ENCODE assay signal across 12 cellular contexts in genomic region chr16:67928147-67928546, GRCh38. TPM values are rescaled to one million over a fixed set of nuclear protein-coding genes. Genes with fewer than 3 reads are reported as not detected.
DNase-seq lines count a peak whose midpoint lies in the region; ATAC-seq and TF ChIP-seq lines count a peak whose summit lies in the region.
"Had no signal": no experiment of that assay in that cellular context is flagged by ENCODE, and none has a peak within 500 bp of the region (broad histone marks: within the 10 kb centered on the region; RNA-seq: fewer than 3 reads in every experiment).

No MANE protein-coding gene starts in this region.

- H3K9ac ChIP-seq in NT2/D1 (ENCODE audit: insufficient read length, low read depth) (peak overlapping the region; percentile 32), endodermal cell (ENCODE audit: extremely low read depth, low read length, poor library complexity, severe bottlenecking) (no peak overlapping the region)

- H3K36me3 ChIP-seq in NT2/D1 (ENCODE audit: insufficient read depth, insufficient read length, low read length) (peaks cover 75% of the 10 kb centered on the region), endodermal cell (ENCODE audit: control insufficient read depth, insufficient read depth, low read length) (peaks cover 15% of the 10 kb centered on the region), spleen (peaks cover 0 to 96% (median 46%) of the 10 kb centered on the region in 6 donors)

- no peaks in the 10 kb centered on the region for H3K27me3 Mint-ChIP-seq in activated CD8-positive, alpha-beta memory T cell treated with anti-CD3 and anti-CD28 coated beads, Interleukin-2, amount 10 ng/mL, durations not matched to agents 7 days and 5 days
- no peaks in the 10 kb centered on the region for H3K27me3 Mint-ChIP-seq in endodermal cell (ENCODE audit: insufficient read depth)
- H3K27me3 Mint-ChIP-seq: activated B cell treated with CpG ODN at 0.5 μM for 24 hours had no signal

- H3K4me1 ChIP-seq in NT2/D1 (ENCODE audit: insufficient read depth, insufficient read length) (peaks cover 21% of the 10 kb centered on the region), endodermal cell (ENCODE audit: control insufficient read depth, insufficient read depth, low read length) (no peaks in the 10 kb centered on the region), spleen (peaks cover 8 to 54% (median 26%) of the 10 kb centered on the region in 6 donors)

- no peak for ATAC-seq in activated CD8-positive, alpha-beta memory T cell treated with anti-CD3 and anti-CD28 coated beads, Interleukin-2, amount 10 ng/mL, durations not matched to agents 7 days and 5 days

- TF ChIP-seq CTCF in endodermal cell (conservative IDR thresholded peaks at IDR 0.05) (no peak), spleen (IDR thresholded peaks at IDR 0.05 in 8 of 11, conservative IDR thresholded peaks at IDR 0.05 in 3 of 11) (no peak), GM13976 (IDR thresholded peaks at IDR 0.05; ENCODE audit: borderline replicate concordance, control extremely low read depth, extremely low read depth, insufficient read depth, missing control alignments) (no peak)

- in situ Hi-C loops in GM13976 (cut with MboI; ENCODE audit: low sequenced_read_pairs, unreplicated experiment), result loop anchor here (10.0 kb wide), 1 partner anchor 253 kb away; no protein-coding TSS in a partner anchor

- H3K4me3 ChIP-seq in NT2/D1 (ENCODE audit: insufficient read length, low read depth) (no peak overlapping the region), endodermal cell (ENCODE audit: low read length) (no peak overlapping the region), spleen (no peak overlapping the region)
- H3K4me3 ChIP-seq: suprapubic skin had no signal

- H3K9me3 Mint-ChIP-seq in activated CD8-positive, alpha-beta memory T cell treated with anti-CD3 and anti-CD28 coated beads, Interleukin-2, amount 10 ng/mL, durations not matched to agents 7 days and 5 days (ENCODE audit: low read depth), result no peaks in the 10 kb centered on the region
- no peaks in the 10 kb centered on the region for H3K9me3 Mint-ChIP-seq in endodermal cell
- H3K9me3 Mint-ChIP-seq: activated B cell treated with CpG ODN at 0.5 μM for 24 hours, mesothelial cell of epicardium had no signal

- intact Hi-C loops in spleen (cut with DNase I; ENCODE audit: low total_unique reads), result loop anchor here (10.0 kb wide), 1 partner anchor 253 kb away; no protein-coding TSS in a partner anchor

- H3K27ac Mint-ChIP-seq in activated CD8-positive, alpha-beta memory T cell treated with anti-CD3 and anti-CD28 coated beads, Interleukin-2, amount 10 ng/mL, durations not matched to agents 7 days and 5 days, result peak overlapping the region; percentile 6
- peak overlapping the region; percentile 42 for H3K27ac Mint-ChIP-seq in endodermal cell
- H3K27ac Mint-ChIP-seq: activated B cell treated with CpG ODN at 0.5 μM for 24 hours, mesothelial cell of epicardium had no signal

- no peak for TF ChIP-seq POLR2A in spleen (IDR thresholded peaks at IDR 0.05)

- no peak overlapping the region for H3K4me3 Mint-ChIP-seq in activated CD8-positive, alpha-beta memory T cell treated with anti-CD3 and anti-CD28 coated beads, Interleukin-2, amount 10 ng/mL, durations not matched to agents 7 days and 5 days
- no peak overlapping the region for H3K4me3 Mint-ChIP-seq in endodermal cell
- H3K4me3 Mint-ChIP-seq: activated B cell treated with CpG ODN at 0.5 μM for 24 hours, mesothelial cell of epicardium had no signal

- no peaks in the 10 kb centered on the region for H3K36me3 Mint-ChIP-seq in activated CD8-positive, alpha-beta memory T cell treated with anti-CD3 and anti-CD28 coated beads, Interleukin-2, amount 10 ng/mL, durations not matched to agents 7 days and 5 days
- peaks cover 21% of the 10 kb centered on the region for H3K36me3 Mint-ChIP-seq in endodermal cell (ENCODE audit: low read depth)

- no peak overlapping the region for H3K27ac ChIP-seq in endodermal cell (ENCODE audit: low read depth, low read length)
- H3K27ac ChIP-seq in spleen, result peak overlapping the region in 1 of 8 donors; percentile 27
- H3K27ac ChIP-seq: suprapubic skin had no signal

- no peaks in the 10 kb centered on the region for H3K9me3 ChIP-seq in NT2/D1 (ENCODE audit: insufficient read depth, low read length)
- H3K9me3 ChIP-seq in endodermal cell (ENCODE audit: control insufficient read depth, low read length), result no peaks in the 10 kb centered on the region
- H3K9me3 ChIP-seq in spleen, result no peaks in the 10 kb centered on the region
- H3K9me3 ChIP-seq: suprapubic skin had no signal

- H3K4me1 Mint-ChIP-seq in activated CD8-positive, alpha-beta memory T cell treated with anti-CD3 and anti-CD28 coated beads, Interleukin-2, amount 10 ng/mL, durations not matched to agents 7 days and 5 days, result no peaks in the 10 kb centered on the region
- H3K4me1 Mint-ChIP-seq in endodermal cell, result peaks cover 12% of the 10 kb centered on the region
- H3K4me1 Mint-ChIP-seq: mesothelial cell of epicardium had no signal

- DNase-seq in activated CD8-positive, alpha-beta memory T cell treated with anti-CD3 and anti-CD28 coated beads, Interleukin-2, amount 10 ng/mL, durations not matched to agents 7 days and 5 days, result no peak
- DNase-seq in activated CD8-positive, alpha-beta memory T cell treated with anti-CD3 and anti-CD28 coated beads, Interleukin-2, amount 50 U/mL, for 4 hours, result no peak
- DNase-seq in NT2/D1 (ENCODE audit: low read depth, low spot score) (no peak), endodermal cell (no peak), spleen (peak; percentile 72), GM13976 (ENCODE audit: low spot score) (no peak), NOMO-1 treated with DMSO at 0.1 percent for 48 hours (lab: John Stamatoyannopoulos, UW; ENCODE audit: unreplicated experiment) (no peak), NCI-H2107 (lab: John Stamatoyannopoulos, UW) (no peak)
- DNase-seq: activated gamma-delta T cell had no signal

- H3K27me3 ChIP-seq in NT2/D1 (ENCODE audit: insufficient read depth, insufficient read length), result no peaks in the 10 kb centered on the region
- no peaks in the 10 kb centered on the region for H3K27me3 ChIP-seq in endodermal cell (ENCODE audit: control insufficient read depth, insufficient read depth, low read length, poor library complexity, severe bottlenecking)
- H3K27me3 ChIP-seq in spleen (replicated peaks in 1 of 7), result no peaks in the 10 kb centered on the region
- H3K27me3 ChIP-seq: suprapubic skin had no signal

- WGBS in endodermal cell (ENCODE audit: insufficient coverage in 1 of 2, insufficient read length in 1 of 2), 2 experiments, result 87 to 88% methylated on average over 3 to 7 of the region's 7 CpGs
- WGBS in spleen, 5 donors, result 84 to 90% (median 87%) methylated on average over 5 to 7 of the region's 7 CpGs

- CTCF ChIA-PET in activated CD8-positive, alpha-beta memory T cell treated with anti-CD3 and anti-CD28 coated beads, Interleukin-2, amount 10 ng/mL, durations not matched to agents 7 days and 5 days (lab: Charles Lee), result interaction anchor here (0.6 to 5.2 kb wide), 25 partner anchors 9 to 407 kb away, joined by 3 to 53 read pairs (median 4); partner anchors contain the start of genes PSKH1 and PSMB10

RNA-seq across cellular contexts. Expression of gene CTRL, which starts 3.5 kb away (rescaled TPM):
- 1 to 10 TPM; 5.0 to 6.7 TPM for total RNA-seq in activated CD8-positive, alpha-beta memory T cell treated with anti-CD3 and anti-CD28 coated beads, Interleukin-2, amount 10 ng/mL, durations not matched to agents 7 days and 5 days
- total RNA-seq in endodermal cell (1 to 10 TPM in 1 of 2 donors, under 1 TPM in 1; 0.66 to 2.3 TPM), spleen (1 to 10 TPM; 2.0 to 8.5 (median 4.6) TPM)
- 1.6 TPM for polyA plus RNA-seq in endodermal cell (2013, experiment 1 of 2)
- 1.1 TPM for polyA plus RNA-seq in endodermal cell (2013, experiment 2 of 2)
- 10 to 100 TPM in 1 of 3 donors, 1 to 10 TPM in 2; 2.7 to 10.3 (median 4.8) TPM for polyA plus RNA-seq in spleen

RNA-seq across cellular contexts. Expression of gene PSMB10, which starts 8.5 kb away (rescaled TPM):
- 100 to 1,000 TPM; 250 to 296 TPM for total RNA-seq in activated CD8-positive, alpha-beta memory T cell treated with anti-CD3 and anti-CD28 coated beads, Interleukin-2, amount 10 ng/mL, durations not matched to agents 7 days and 5 days
- total RNA-seq in endodermal cell (10 to 100 TPM; 15.5 to 16.5 TPM), spleen (100 to 1,000 TPM in 6 of 7 donors, 10 to 100 TPM in 1; 80.3 to 152 (median 128) TPM)
- polyA plus RNA-seq in endodermal cell (2013, experiment 1 of 2), result 15.1 TPM
- polyA plus RNA-seq in endodermal cell (2013, experiment 2 of 2), result 16.7 TPM
- polyA plus RNA-seq in spleen, result 100 to 1,000 TPM; 207 to 236 (median 236) TPM

RNA-seq across cellular contexts. Expression of gene LCAT, which starts 15.8 kb away (rescaled TPM):
- 10 to 100 TPM; 15.6 to 22.7 TPM for total RNA-seq in activated CD8-positive, alpha-beta memory T cell treated with anti-CD3 and anti-CD28 coated beads, Interleukin-2, amount 10 ng/mL, durations not matched to agents 7 days and 5 days
- total RNA-seq in endodermal cell (10 to 100 TPM in 1 of 2 donors, 1 to 10 TPM in 1; 8.4 to 14.3 TPM), spleen (10 to 100 TPM in 5 of 7 donors, 1 to 10 TPM in 2; 5.2 to 28.5 (median 13.7) TPM)
- polyA plus RNA-seq in endodermal cell (2013, experiment 1 of 2), result 8.7 TPM
- 9.7 TPM for polyA plus RNA-seq in endodermal cell (2013, experiment 2 of 2)
- 10 to 100 TPM in 2 of 3 donors, 1 to 10 TPM in 1; 8.5 to 51.6 (median 40.2) TPM for polyA plus RNA-seq in spleen

RNA-seq across cellular contexts. Expression of gene PSKH1, which starts 35.1 kb away (rescaled TPM):
- total RNA-seq in activated CD8-positive, alpha-beta memory T cell treated with anti-CD3 and anti-CD28 coated beads, Interleukin-2, amount 10 ng/mL, durations not matched to agents 7 days and 5 days, result 10 to 100 TPM; 21.0 to 21.6 TPM
- total RNA-seq in endodermal cell, result 10 to 100 TPM; 32.1 to 37.4 TPM
- 31.9 TPM for polyA plus RNA-seq in endodermal cell (2013, experiment 1 of 2)
- 25.4 TPM for polyA plus RNA-seq in endodermal cell (2013, experiment 2 of 2)
- total RNA-seq in spleen, result 10 to 100 TPM; 13.0 to 31.3 (median 26.0) TPM
- polyA plus RNA-seq in spleen, result 10 to 100 TPM in 1 of 3 donors, 1 to 10 TPM in 2; 5.0 to 16.2 (median 6.8) TPM

RNA-seq across cellular contexts. Expression of gene SLC12A4, which starts 40.3 kb away (rescaled TPM):
- 10 to 100 TPM; 47.7 to 51.2 TPM for total RNA-seq in activated CD8-positive, alpha-beta memory T cell treated with anti-CD3 and anti-CD28 coated beads, Interleukin-2, amount 10 ng/mL, durations not matched to agents 7 days and 5 days
- 10 to 100 TPM; 37.9 to 43.4 TPM for total RNA-seq in endodermal cell
- 21.2 TPM for polyA plus RNA-seq in endodermal cell (2013, experiment 1 of 2)
- 18.5 TPM for polyA plus RNA-seq in endodermal cell (2013, experiment 2 of 2)
- 10 to 100 TPM; 23.1 to 68.5 (median 38.6) TPM for total RNA-seq in spleen
- 10 to 100 TPM in 1 of 3 donors, 1 to 10 TPM in 2; 4.6 to 27.4 (median 8.9) TPM for polyA plus RNA-seq in spleen

Comparison
In these comparisons a context has a peak if more than half of its experiments do, and no peak if none do; other contexts are left out.
1. RNA of gene PSMB10, which starts 8.5 kb away (total RNA-seq): 250 to 296 TPM in activated CD8-positive, alpha-beta memory T cell treated with anti-CD3 and anti-CD28 coated beads, Interleukin-2, amount 10 ng/mL, durations not matched to agents 7 days and 5 days and 80.3 to 152 TPM in spleen; 15.5 to 16.5 TPM in endodermal cell; every median in the first group is over 4 times any median in the second.